10 cellular contexts compared by ENCODE assay signal in genomic region chr13:95784161-95784880, GRCh38.
DNase-seq lines count a peak whose midpoint lies in the region; ATAC-seq and TF ChIP-seq lines count a peak whose summit lies in the region.
"Had no signal": no experiment of that assay in that cellular context is flagged by ENCODE, and none has a peak within 500 bp of the region (broad histone marks: within the 10 kb centered on the region; RNA-seq: fewer than 3 reads in every experiment).

No MANE protein-coding gene starts in this region.

- RAD21 ChIA-PET in HCT116 (lab: Charles Lee; ENCODE audit: low non-redundant PET in 1 of 2, low total read pairs in 2 of 2, uncharacterized antibody in 2 of 2, unreplicated experiment in 2 of 2) = no interaction called here

- intact Hi-C loops in HCT116 (cut with micrococcal nuclease) = no loop called here
- intact Hi-C loops in naive thymus-derived CD4-positive, alpha-beta T cell (cut with micrococcal nuclease) = no loop called here

- TF ChIP-seq CTCF in HCT116 (IDR thresholded peaks at IDR 0.05 in 2 of 3, conservative IDR thresholded peaks at IDR 0.05 in 1 of 3; ENCODE audit: borderline replicate concordance in 1 of 3, insufficient read depth in 1 of 3, low read depth in 2 of 3, low read length in 2 of 3) = no peak
- TF ChIP-seq CTCF in astrocyte of the spinal cord (IDR thresholded peaks at IDR 0.05; ENCODE audit: low read depth, low read length) = no peak

- no peaks in the 10 kb centered on the region for H4K20me1 ChIP-seq in HCT116 (ENCODE audit: insufficient read depth)

- peaks cover 11 to 14% of the 10 kb centered on the region in 2 experiments for H3K4me1 ChIP-seq in HCT116 (ENCODE audit: control insufficient read depth in 1 of 2, insufficient read depth in 2 of 2, low read length in 2 of 2)
- H3K4me1 ChIP-seq in naive thymus-derived CD4-positive, alpha-beta T cell (ENCODE audit: control insufficient read depth in 2 of 2, insufficient read depth in 2 of 2, low read length in 2 of 2) = no peaks in the 10 kb centered on the region

- POLR2A ChIA-PET in HCT116 (lab: Charles Lee) = no interaction called here
- POLR2A ChIA-PET in naive thymus-derived CD4-positive, alpha-beta T cell (lab: Charles Lee) = no interaction called here

- peaks cover 12 to 63% (median 37%) of the 10 kb centered on the region in 5 donors for H3K36me3 Mint-ChIP-seq in naive thymus-derived CD4-positive, alpha-beta T cell

- H3K27me3 ChIP-seq in HCT116 (ENCODE audit: insufficient read depth, low read length) = no peaks in the 10 kb centered on the region
- H3K27me3 ChIP-seq in naive thymus-derived CD4-positive, alpha-beta T cell (ENCODE audit: control insufficient read depth in 2 of 2, insufficient read depth in 2 of 2, low read length in 2 of 2) = no peaks in the 10 kb centered on the region

- H3K27ac ChIP-seq in HCT116 (ENCODE audit: low read depth, low read length) = no peak overlapping the region
- H3K27ac ChIP-seq in naive thymus-derived CD4-positive, alpha-beta T cell (ENCODE audit: low read depth, low read length) = no peak overlapping the region

- no peaks in the 10 kb centered on the region for H3K27me3 Mint-ChIP-seq in naive thymus-derived CD4-positive, alpha-beta T cell

- no peaks in the 10 kb centered on the region for H3K9me3 ChIP-seq in HCT116 (ENCODE audit: control insufficient read depth in 1 of 2, insufficient read depth in 1 of 2, low read depth in 1 of 2, low read length in 2 of 2)
- no peaks in the 10 kb centered on the region for H3K9me3 ChIP-seq in naive thymus-derived CD4-positive, alpha-beta T cell (ENCODE audit: control insufficient read depth in 2 of 3, low read length in 3 of 3)

- TF ChIP-seq POLR2A in HCT116 (IDR thresholded peaks at IDR 0.05; ENCODE audit: borderline replicate concordance, extremely low read depth, insufficient read depth, insufficient read length) = no peak

- ATAC-seq in HCT116 = peak; percentile 54
- ATAC-seq in naive thymus-derived CD4-positive, alpha-beta T cell = no peak
- ATAC-seq in HG03139 (IDR thresholded peaks at IDR 0.05; ENCODE audit: unreplicated experiment) = no peak

- H2AFZ ChIP-seq in HCT116 (ENCODE audit: low read depth, low read length, poor library complexity, severe bottlenecking) = no peak overlapping the region

- no TSS peak for BruUV-seq in HCT116 (replicated peaks; lab: Mats Ljungman, UMichigan)

- TF ChIP-seq RAD21 in HCT116 (IDR thresholded peaks at IDR 0.05; ENCODE audit: low read depth) = no peak

- H3K9me3 Mint-ChIP-seq in naive thymus-derived CD4-positive, alpha-beta T cell = peaks cover 0 to 13% (median 0%) of the 10 kb centered on the region in 11 donors

- no peaks in the 10 kb centered on the region for H3K4me1 Mint-ChIP-seq in naive thymus-derived CD4-positive, alpha-beta T cell

- DNase-seq in HCT116 (ENCODE audit: low read depth, low spot score) (no peak), astrocyte of the spinal cord (ENCODE audit: low read depth, low spot score) (peak; percentile 71), iris pigment epithelial cell (ENCODE audit: low read depth) (peak; percentile 58), smooth muscle cell of the brain vasculature (ENCODE audit: low read depth, low spot score) (peak; percentile 39), NCI-H1694 treated with DMSO at 0.1 percent for 48 hours (lab: John Stamatoyannopoulos, UW) (no peak)
- no peak for DNase-seq in naive thymus-derived CD4-positive, alpha-beta T cell
- DNase-seq: DMS79, NCI-H69 had no signal

- H3K36me3 ChIP-seq in HCT116 (ENCODE audit: control insufficient read depth in 1 of 2, insufficient read depth in 2 of 2, low read length in 2 of 2) = no peaks in the 10 kb centered on the region
- H3K36me3 ChIP-seq in naive thymus-derived CD4-positive, alpha-beta T cell (ENCODE audit: control insufficient read depth in 2 of 3, insufficient read depth in 3 of 3, low read length in 3 of 3) = peaks cover 0 to 49% (median 7%) of the 10 kb centered on the region in 3 experiments

- peak overlapping the region in 1 of 9 donors; percentile 5 for H3K27ac Mint-ChIP-seq in naive thymus-derived CD4-positive, alpha-beta T cell
- H3K27ac Mint-ChIP-seq: T-helper 1 cell treated with Interleukin-12 subunit alpha and Interleukin-12 subunit beta and Interleukin-4 antibody, amounts not matched to agents 30 μg/mL and 1 μg/mL, for 36 hours had no signal

- no peaks in the 10 kb centered on the region for H3K79me2 ChIP-seq in HCT116 (ENCODE audit: insufficient read depth, low read length)

- no peak overlapping the region for H3K9ac ChIP-seq in HCT116 (ENCODE audit: low read length)

- no peak overlapping the region for H3K4me3 Mint-ChIP-seq in naive thymus-derived CD4-positive, alpha-beta T cell
- H3K4me3 Mint-ChIP-seq: T-helper 1 cell treated with Interleukin-12 subunit alpha and Interleukin-12 subunit beta and Interleukin-4 antibody, amounts not matched to agents 30 μg/mL and 1 μg/mL, for 36 hours had no signal

- CTCF ChIA-PET in HCT116 (lab: Charles Lee) = no interaction called here
- CTCF ChIA-PET in naive thymus-derived CD4-positive, alpha-beta T cell (lab: Charles Lee) = no interaction called here

- H3K4me2 ChIP-seq in HCT116 (ENCODE audit: low read length) = peak overlapping the region; percentile 29; the same call in 1 of the 2 replicates

- H3K9me2 ChIP-seq in HCT116 (ENCODE audit: insufficient read depth) = no peaks in the 10 kb centered on the region

- in situ Hi-C loops in astrocyte of the spinal cord (cut with HindIII; ENCODE audit: low sequenced_read_pairs) = no loop called here

- H3K4me3 ChIP-seq in HCT116 (replicated peaks in 1 of 2; ENCODE audit: low read depth in 1 of 2, low read length in 2 of 2) (no peak overlapping the region), astrocyte of the spinal cord (ENCODE audit: low read depth, low read length) (no peak overlapping the region)
- H3K4me3 ChIP-seq in naive thymus-derived CD4-positive, alpha-beta T cell (ENCODE audit: low read length) = no peak overlapping the region

TF ChIP-seq in HCT116, 20 proteins besides CTCF, POLR2A, EP300 and RAD21 (continues in another document):
- no peak for TF ChIP-seq ZFX (IDR thresholded peaks at IDR 0.05)
- TF ChIP-seq, protein P1, sequence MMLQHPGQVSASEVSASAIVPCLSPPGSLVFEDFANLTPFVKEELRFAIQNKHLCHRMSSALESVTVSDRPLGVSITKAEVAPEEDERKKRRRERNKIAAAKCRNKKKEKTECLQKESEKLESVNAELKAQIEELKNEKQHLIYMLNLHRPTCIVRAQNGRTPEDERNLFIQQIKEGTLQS (IDR thresholded peaks at IDR 0.05) = no peak
- no peak for TF ChIP-seq EZH2 (IDR thresholded peaks at IDR 0.05)
- no peak for TF ChIP-seq ZBTB33 (IDR thresholded peaks at IDR 0.05; ENCODE audit: extremely low read depth, insufficient replicate concordance, low read length)
- no peak for TF ChIP-seq YY1 (IDR thresholded peaks at IDR 0.05; ENCODE audit: extremely low read depth, insufficient replicate concordance, low read depth, low read length)
- no peak for TF ChIP-seq CBX3 (IDR thresholded peaks at IDR 0.05; ENCODE audit: low read depth)
- TF ChIP-seq ELF1 (IDR thresholded peaks at IDR 0.05; ENCODE audit: borderline replicate concordance, low read depth) = no peak
- no peak for TF ChIP-seq EZH2phosphoT487 (IDR thresholded peaks at IDR 0.05; ENCODE audit: borderline replicate concordance)
- TF ChIP-seq SRF (IDR thresholded peaks at IDR 0.05; ENCODE audit: low read depth) = no peak
- TF ChIP-seq, protein P2, sequence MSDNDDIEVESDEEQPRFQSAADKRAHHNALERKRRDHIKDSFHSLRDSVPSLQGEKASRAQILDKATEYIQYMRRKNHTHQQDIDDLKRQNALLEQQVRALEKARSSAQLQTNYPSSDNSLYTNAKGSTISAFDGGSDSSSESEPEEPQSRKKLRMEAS (IDR thresholded peaks at IDR 0.05) = no peak
- TF ChIP-seq REST (IDR thresholded peaks at IDR 0.05; ENCODE audit: low read depth) = no peak
- no peak for TF ChIP-seq SP1 (IDR thresholded peaks at IDR 0.05; ENCODE audit: low read depth)
- TF ChIP-seq CEBPB (IDR thresholded peaks at IDR 0.05; ENCODE audit: low read depth) = no peak

Comparison
In these comparisons a context has a peak if more than half of its experiments do, and no peak if none do; other contexts are left out.
1. DNase-seq: peak in astrocyte of the spinal cord (single experiment), iris pigment epithelial cell (single experiment) and smooth muscle cell of the brain vasculature (single experiment); none in HCT116 (single experiment), NCI-H1694 treated with DMSO at 0.1 percent for 48 hours (single experiment) and naive thymus-derived CD4-positive, alpha-beta T cell (0 of 9).